In the genomic region with DNA sequence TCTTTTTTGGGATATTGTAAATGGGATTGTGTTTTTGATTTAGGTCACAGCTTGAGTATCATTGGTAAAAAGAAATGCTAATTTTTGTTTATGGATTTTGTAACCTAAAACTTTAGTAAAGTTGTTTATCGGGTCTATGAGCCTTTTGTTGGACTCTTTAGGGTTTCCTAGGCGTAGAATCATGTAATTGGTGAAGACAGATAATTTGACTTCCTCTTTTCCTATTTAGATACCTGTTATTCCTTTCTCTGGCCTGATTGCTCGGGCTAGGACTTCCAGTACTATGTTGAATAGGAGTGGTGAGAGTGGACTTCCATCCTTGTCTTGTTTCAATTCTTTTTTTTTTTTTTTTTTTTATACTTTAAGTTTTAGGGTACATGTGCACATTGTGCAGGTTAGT, we compare ENCODE assay signal across 5 cellular contexts.
"Had no signal": no experiment of that assay in that cellular context is flagged by ENCODE, and none has a peak within 500 bp of the region (broad histone marks: within the 10 kb centered on the region; RNA-seq: fewer than 3 reads in every experiment).

No MANE protein-coding gene starts in this region.

- ATAC-seq: GM23338 had no signal

- H3K27ac Mint-ChIP-seq: GM23338, H9 had no signal

- DNase-seq: H9, HCEC 1CT, IMR-90, KG1 had no signal

- H3K4me3 Mint-ChIP-seq: GM23338, H9 had no signal

- H3K4me1 Mint-ChIP-seq: GM23338, H9 had no signal
